8 cellular contexts compared by ENCODE assay signal in the genomic region with DNA sequence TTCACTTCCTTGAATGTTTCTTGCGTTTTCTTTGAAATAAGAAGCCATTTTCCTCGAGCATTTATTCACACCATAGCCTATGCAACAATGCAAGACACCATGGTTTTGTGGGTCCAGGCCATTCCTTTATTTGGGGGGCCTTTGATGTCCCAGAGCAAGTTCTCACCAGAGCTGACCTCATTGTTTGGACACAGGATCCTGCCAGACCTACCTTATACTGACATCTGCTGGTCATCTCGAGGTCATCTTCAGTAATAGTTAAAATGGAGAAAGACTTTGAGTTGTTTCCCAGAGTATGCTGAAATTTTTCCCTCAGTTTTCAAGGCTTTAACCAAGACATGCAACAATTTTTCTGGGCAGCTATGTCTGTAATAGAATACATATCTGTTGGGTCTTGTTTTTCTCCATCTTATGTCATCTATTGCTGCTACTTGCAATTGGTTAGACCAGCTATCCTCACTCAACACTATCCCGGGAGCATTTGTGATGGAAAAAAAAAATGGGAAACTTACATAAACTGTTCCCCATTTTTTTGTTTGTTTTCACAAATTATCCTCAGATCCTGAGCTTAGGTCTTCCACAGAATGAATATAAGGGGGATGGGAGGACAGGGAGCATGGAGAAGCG. TPM values are rescaled to one million over a fixed set of nuclear protein-coding genes. Genes with fewer than 3 reads are reported as not detected.
DNase-seq lines count a peak whose midpoint lies in the region; ATAC-seq and TF ChIP-seq lines count a peak whose summit lies in the region.

No MANE protein-coding gene starts in this region.

- POLR2A ChIA-PET in BJ (lab: Charles Lee) (no interaction called here), HEK293T (lab: Yijun Ruan, JAX) (no interaction called here)

- H3K9me3 ChIP-seq in RWPE2 (ENCODE audit: severe bottlenecking) (no peaks in the 10 kb centered on the region), spleen (peaks cover 0 to 6% (median under 1%) of the 10 kb centered on the region in 8 donors), body of pancreas (no peaks in the 10 kb centered on the region)

- H3K4me3 ChIP-seq in BJ (ENCODE audit: low read depth, low read length) (no peak overlapping the region), RWPE2 (ENCODE audit: severe bottlenecking) (no peak overlapping the region), foreskin fibroblast (ENCODE audit: low read depth in 1 of 2, low read length in 2 of 2) (no peak overlapping the region), spleen (no peak overlapping the region), body of pancreas (no peak overlapping the region)

- TF ChIP-seq CTCF in BJ (IDR thresholded peaks at IDR 0.05; ENCODE audit: insufficient read depth, low read depth, low read length), result peak; percentile 67
- peak; percentile 83 for TF ChIP-seq CTCF in RWPE2 (IDR thresholded peaks at IDR 0.05; ENCODE audit: poor library complexity, severe bottlenecking)
- peak; percentile 57 for TF ChIP-seq CTCF in foreskin fibroblast (IDR thresholded peaks at IDR 0.05; ENCODE audit: low read depth, low read length)
- TF ChIP-seq CTCF in spleen (IDR thresholded peaks at IDR 0.05 in 8 of 11, conservative IDR thresholded peaks at IDR 0.05 in 3 of 11), result peak in 7 of 11 experiments; percentile 23 to 49 (median 35)
- TF ChIP-seq CTCF in body of pancreas (IDR thresholded peaks at IDR 0.05), result peak in 2 of 7 experiments; percentile 25 to 32

- intact Hi-C loops in spleen (cut with DNase I; ENCODE audit: low total_unique reads), result no loop called here
- intact Hi-C loops in body of pancreas (cut with DNase I), result no loop called here

- peaks cover 2% of the 10 kb centered on the region for H3K27me3 ChIP-seq in BJ (ENCODE audit: control insufficient read depth, insufficient read depth, low read length)
- H3K27me3 ChIP-seq in RWPE2 (ENCODE audit: insufficient read depth, poor library complexity, severe bottlenecking), result no peaks in the 10 kb centered on the region
- H3K27me3 ChIP-seq in spleen (replicated peaks in 1 of 7), result peaks cover 0 to 16% (median 0%) of the 10 kb centered on the region in 7 donors
- no peaks in the 10 kb centered on the region for H3K27me3 ChIP-seq in body of pancreas

- H3K36me3 ChIP-seq in BJ (ENCODE audit: control insufficient read depth, insufficient read depth, low read length), result no peaks in the 10 kb centered on the region
- no peaks in the 10 kb centered on the region for H3K36me3 ChIP-seq in RWPE2 (ENCODE audit: low read depth)
- H3K36me3 ChIP-seq in spleen, result no peaks in the 10 kb centered on the region
- H3K36me3 ChIP-seq in body of pancreas (replicated peaks in 1 of 2; ENCODE audit: insufficient read depth in 1 of 2, low read depth in 2 of 2), result no peaks in the 10 kb centered on the region

- no peak for DNase-seq in BJ (ENCODE audit: low read depth)
- peak; percentile 41 for DNase-seq in HEK293T (ENCODE audit: extremely low spot score)
- DNase-seq in RWPE2 (ENCODE audit: low spot score), result no peak
- peak; percentile 20 to 47 for DNase-seq in foreskin fibroblast
- no peak for DNase-seq in spleen
- DNase-seq in NCI-H526 treated with DMSO at 0.1 percent for 48 hours (lab: John Stamatoyannopoulos, UW), result no peak
- no peak for DNase-seq in body of pancreas

- TF ChIP-seq POLR2A in spleen (IDR thresholded peaks at IDR 0.05) (no peak), body of pancreas (IDR thresholded peaks at IDR 0.05) (no peak)

- CTCF ChIA-PET in BJ (lab: Yijun Ruan, JAX) (interaction anchor here (0.6 to 2.5 kb wide), 21 partner anchors 11 to 990 kb away, joined by 3 to 49 read pairs (median 4); no protein-coding TSS in a partner anchor), HEK293T (lab: Yijun Ruan, JAX) (interaction anchor here (0.5 to 1.3 kb wide), 9 partner anchors 9 to 1853 kb away, joined by 3 to 6 read pairs (median 3); no protein-coding TSS in a partner anchor)

- 53 to 58% (median 55%) methylated on average over 5 of the region's 5 CpGs for WGBS in spleen, 5 donors
- WGBS in body of pancreas, 2 donors, result 45 to 49% methylated on average over 5 of the region's 5 CpGs

- peak; percentile 51; the same call in 2 of the 3 replicates for ATAC-seq in RWPE2 (ENCODE audit: low read depth)
- no peak for ATAC-seq in GM21515 (IDR thresholded peaks at IDR 0.05; ENCODE audit: unreplicated experiment)
- no peak for ATAC-seq in body of pancreas

- H3K4me1 ChIP-seq in RWPE2 (ENCODE audit: insufficient read depth, poor library complexity, severe bottlenecking), result no peaks in the 10 kb centered on the region
- peaks cover 0 to 5% (median 0%) of the 10 kb centered on the region in 6 donors for H3K4me1 ChIP-seq in spleen
- peaks cover 10% of the 10 kb centered on the region for H3K4me1 ChIP-seq in body of pancreas

- no peak overlapping the region for H3K27ac ChIP-seq in RWPE2 (ENCODE audit: poor library complexity, severe bottlenecking)
- H3K27ac ChIP-seq in spleen, result no peak overlapping the region
- H3K27ac ChIP-seq in body of pancreas, result no peak overlapping the region

TF ChIP-seq in HEK293T, 16 proteins besides CTCF, POLR2A, EP300 and RAD21:
- TF ChIP-seq HDGF (IDR thresholded peaks at IDR 0.05; ENCODE audit: borderline replicate concordance), result no peak
- no peak for TF ChIP-seq LEF1 (IDR thresholded peaks at IDR 0.05; ENCODE audit: borderline replicate concordance)
- no peak for TF ChIP-seq TARDBP (IDR thresholded peaks at IDR 0.05)
- TF ChIP-seq NFRKB (IDR thresholded peaks at IDR 0.05), result no peak

RNA-seq across cellular contexts. Expression of a gene that starts 34.0 kb away (rescaled TPM):
- polyA plus RNA-seq in BJ (2011; rRNA removed) (35.8 and 38.5 TPM in 2 replicates), spleen (10 to 100 TPM; 19.4 to 23.6 (median 20.0) TPM)
- 11.5 and 17.4 TPM in 2 replicates for polyA minus RNA-seq in BJ (2011; rRNA and poly(A)+ RNA removed)
- total RNA-seq in spleen (10 to 100 TPM; 44.3 to 54.7 (median 48.5) TPM), body of pancreas (100 to 1,000 TPM in 1 of 2 donors, 10 to 100 TPM in 1; 86.4 to 107 TPM)

Comparison
In these comparisons a context has a peak if more than half of its experiments do, and no peak if none do; other contexts are left out.
1. DNase-seq: peak in HEK293T (single experiment) and foreskin fibroblast (2 of 2); none in BJ (single experiment), RWPE2 (single experiment), spleen (single experiment), NCI-H526 treated with DMSO at 0.1 percent for 48 hours (single experiment) and body of pancreas (0 of 4).